ENCODE assay signal across 9 cellular contexts in genomic region chr9:137167752-137168574, GRCh38. TPM values are rescaled to one million over a fixed set of nuclear protein-coding genes. Genes with fewer than 3 reads are reported as not detected.
DNase-seq lines count a peak whose midpoint lies in the region; ATAC-seq, FAIRE-seq and TF ChIP-seq lines count a peak whose summit lies in the region.
"Had no signal": no experiment of that assay in that cellular context is flagged by ENCODE, and none has a peak within 500 bp of the region (broad histone marks: within the 10 kb centered on the region; RNA-seq: fewer than 3 reads in every experiment).

No MANE protein-coding gene starts in this region.

- peak overlapping the region; percentile 100 for H3K27ac ChIP-seq in C4-2B

- peaks cover 4% of the 10 kb centered on the region for H3K4me1 Mint-ChIP-seq in mesothelial cell of epicardium

- ATAC-seq in SK-N-SH treated with all-trans-retinoic acid at 6 μM for 48 hours (peak; percentile 9; the same call in 1 of the 3 replicates), HG03521 (IDR thresholded peaks at IDR 0.05; ENCODE audit: unreplicated experiment) (no peak)

- DNase-seq in HTR-8/SVneo (ENCODE audit: insufficient read length, low spot score): peak; percentile 46
- DNase-seq in left kidney (ENCODE audit: low read depth, low spot score): peak; percentile 75
- DNase-seq in dedifferentiated amniotic fluid mesenchymal stem cell (ENCODE audit: extremely low spot score): no peak
- DNase-seq in activated CD8-positive, alpha-beta memory T cell treated with anti-CD3 and anti-CD28 coated beads for 24 hours: no peak
- DNase-seq in mesothelial cell of epicardium (ENCODE audit: low spot score in 2 of 2, unreplicated experiment in 2 of 2): no peak
- DNase-seq: T1000 had no signal

- H3K4me3 Mint-ChIP-seq in mesothelial cell of epicardium: no peak overlapping the region

- FAIRE-seq in HTR-8/SVneo (lab: Jason Lieb, UNC): no peak

- no peak overlapping the region for H3K27ac Mint-ChIP-seq in mesothelial cell of epicardium

- TF ChIP-seq CTCF in C4-2B (conservative IDR thresholded peaks at IDR 0.05): no peak
- TF ChIP-seq CTCF in mesothelial cell of epicardium (IDR thresholded peaks at IDR 0.05; ENCODE audit: unreplicated experiment): no peak

- H3K36me3 Mint-ChIP-seq in mesothelial cell of epicardium: no peaks in the 10 kb centered on the region

- no peaks in the 10 kb centered on the region for H3K9me3 Mint-ChIP-seq in mesothelial cell of epicardium

- H3K27me3 Mint-ChIP-seq in mesothelial cell of epicardium (ENCODE audit: low read depth): peaks cover 85% of the 10 kb centered on the region

TF ChIP-seq in SK-N-SH treated with all-trans-retinoic acid at 6 μM for 48 hours, 23 proteins besides CTCF, POLR2A, EP300 and RAD21:
- no peak for TF ChIP-seq BACH2 (CRISPR knock-in tag; IDR thresholded peaks at IDR 0.05; ENCODE audit: borderline replicate concordance)
- TF ChIP-seq ZNF70 (CRISPR knock-in tag; IDR thresholded peaks at IDR 0.05): no peak
- no peak for TF ChIP-seq ZC3H10 (CRISPR knock-in tag; IDR thresholded peaks at IDR 0.05)
- no peak for TF ChIP-seq GLIS3 (CRISPR knock-in tag; IDR thresholded peaks at IDR 0.05)
- TF ChIP-seq ZFP3 (CRISPR knock-in tag; IDR thresholded peaks at IDR 0.05): no peak
- no peak for TF ChIP-seq ESRRG (CRISPR knock-in tag; IDR thresholded peaks at IDR 0.05)
- no peak for TF ChIP-seq TCF4 (CRISPR knock-in tag; IDR thresholded peaks at IDR 0.05; ENCODE audit: borderline replicate concordance)
- no peak for TF ChIP-seq TSHZ2 (CRISPR knock-in tag; IDR thresholded peaks at IDR 0.05)
- TF ChIP-seq, protein P1, sequence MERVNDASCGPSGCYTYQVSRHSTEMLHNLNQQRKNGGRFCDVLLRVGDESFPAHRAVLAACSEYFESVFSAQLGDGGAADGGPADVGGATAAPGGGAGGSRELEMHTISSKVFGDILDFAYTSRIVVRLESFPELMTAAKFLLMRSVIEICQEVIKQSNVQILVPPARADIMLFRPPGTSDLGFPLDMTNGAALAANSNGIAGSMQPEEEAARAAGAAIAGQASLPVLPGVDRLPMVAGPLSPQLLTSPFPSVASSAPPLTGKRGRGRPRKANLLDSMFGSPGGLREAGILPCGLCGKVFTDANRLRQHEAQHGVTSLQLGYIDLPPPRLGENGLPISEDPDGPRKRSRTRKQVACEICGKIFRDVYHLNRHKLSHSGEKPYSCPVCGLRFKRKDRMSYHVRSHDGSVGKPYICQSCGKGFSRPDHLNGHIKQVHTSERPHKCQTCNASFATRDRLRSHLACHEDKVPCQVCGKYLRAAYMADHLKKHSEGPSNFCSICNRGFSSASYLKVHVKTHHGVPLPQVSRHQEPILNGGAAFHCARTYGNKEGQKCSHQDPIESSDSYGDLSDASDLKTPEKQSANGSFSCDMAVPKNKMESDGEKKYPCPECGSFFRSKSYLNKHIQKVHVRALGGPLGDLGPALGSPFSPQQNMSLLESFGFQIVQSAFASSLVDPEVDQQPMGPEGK (CRISPR knock-in tag; IDR thresholded peaks at IDR 0.05; ENCODE audit: borderline replicate concordance): no peak
- no peak for TF ChIP-seq RARB (CRISPR knock-in tag; IDR thresholded peaks at IDR 0.05)
- TF ChIP-seq ISL1 (CRISPR knock-in tag; IDR thresholded peaks at IDR 0.05): no peak
- no peak for TF ChIP-seq ZFP30 (CRISPR knock-in tag; IDR thresholded peaks at IDR 0.05)
- TF ChIP-seq ZNF8 (CRISPR knock-in tag; IDR thresholded peaks at IDR 0.05): no peak
- TF ChIP-seq, protein P2, sequence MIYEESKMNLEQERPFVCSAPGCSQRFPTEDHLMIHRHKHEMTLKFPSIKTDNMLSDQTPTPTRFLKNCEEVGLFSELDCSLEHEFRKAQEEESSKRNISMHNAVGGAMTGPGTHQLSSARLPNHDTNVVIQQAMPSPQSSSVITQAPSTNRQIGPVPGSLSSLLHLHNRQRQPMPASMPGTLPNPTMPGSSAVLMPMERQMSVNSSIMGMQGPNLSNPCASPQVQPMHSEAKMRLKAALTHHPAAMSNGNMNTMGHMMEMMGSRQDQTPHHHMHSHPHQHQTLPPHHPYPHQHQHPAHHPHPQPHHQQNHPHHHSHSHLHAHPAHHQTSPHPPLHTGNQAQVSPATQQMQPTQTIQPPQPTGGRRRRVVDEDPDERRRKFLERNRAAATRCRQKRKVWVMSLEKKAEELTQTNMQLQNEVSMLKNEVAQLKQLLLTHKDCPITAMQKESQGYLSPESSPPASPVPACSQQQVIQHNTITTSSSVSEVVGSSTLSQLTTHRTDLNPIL (CRISPR knock-in tag; IDR thresholded peaks at IDR 0.05; ENCODE audit: low read depth): no peak
- TF ChIP-seq SNAI2 (CRISPR knock-in tag; IDR thresholded peaks at IDR 0.05): no peak
- no peak for TF ChIP-seq CSRNP3 (CRISPR knock-in tag; IDR thresholded peaks at IDR 0.05)

RNA-seq across cellular contexts. Expression of gene LRRC26, which starts 1.9 kb away (rescaled TPM):
- not detected in 3 replicates for total RNA-seq in mesothelial cell of epicardium

RNA-seq across cellular contexts. Expression of gene TMEM210, which starts 3.9 kb away (rescaled TPM):
- total RNA-seq in mesothelial cell of epicardium: not detected in 3 replicates

RNA-seq across cellular contexts. Expression of gene ANAPC2, which starts 20.4 kb away (rescaled TPM):
- 86.1 to 89.3 TPM (median 87.1 TPM) in 3 replicates for total RNA-seq in mesothelial cell of epicardium

RNA-seq across cellular contexts. Expression of gene SSNA1, which starts 20.5 kb away (rescaled TPM):
- 40.9 to 43.8 TPM (median 42.8 TPM) in 3 replicates for total RNA-seq in mesothelial cell of epicardium

RNA-seq across cellular contexts. Expression of gene GRIN1, which starts 29.0 kb away (rescaled TPM):
- total RNA-seq in mesothelial cell of epicardium: 0.58 to 0.99 TPM (median 0.64 TPM) in 3 replicates

Comparison
In these comparisons a context has a peak if more than half of its experiments do, and no peak if none do; other contexts are left out.
1. DNase-seq: peak in HTR-8/SVneo (single experiment) and left kidney (single experiment); none in dedifferentiated amniotic fluid mesenchymal stem cell (single experiment), activated CD8-positive, alpha-beta memory T cell treated with anti-CD3 and anti-CD28 coated beads for 24 hours (single experiment) and mesothelial cell of epicardium (0 of 2).